1 cellular context compared by ENCODE assay signal in the genomic region with DNA sequence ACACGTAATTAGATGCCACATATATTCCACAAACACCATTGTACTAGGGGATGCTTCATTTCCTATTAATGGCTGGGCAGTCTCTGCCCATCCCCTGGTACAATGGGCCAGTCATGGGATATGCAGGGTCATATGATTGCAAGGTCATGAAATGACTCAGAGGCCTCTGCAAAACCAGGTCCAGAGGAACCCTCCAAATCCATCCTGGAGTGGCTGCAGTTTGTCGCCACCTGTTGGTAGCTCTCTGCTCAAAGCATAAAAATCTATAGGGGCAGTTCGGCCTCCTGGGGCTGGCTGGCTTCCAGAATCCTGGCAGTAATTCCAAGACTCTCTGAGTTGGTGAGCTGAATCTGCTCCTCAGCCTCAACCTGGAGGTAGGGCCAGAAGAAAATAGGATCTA.
TF ChIP-seq lines count a peak whose summit lies in the region.

No MANE protein-coding gene starts in this region.

TF ChIP-seq in HepG2, 621 proteins besides CTCF, POLR2A, EP300 and RAD21 (continued from another document):
- TF ChIP-seq, protein P1, sequence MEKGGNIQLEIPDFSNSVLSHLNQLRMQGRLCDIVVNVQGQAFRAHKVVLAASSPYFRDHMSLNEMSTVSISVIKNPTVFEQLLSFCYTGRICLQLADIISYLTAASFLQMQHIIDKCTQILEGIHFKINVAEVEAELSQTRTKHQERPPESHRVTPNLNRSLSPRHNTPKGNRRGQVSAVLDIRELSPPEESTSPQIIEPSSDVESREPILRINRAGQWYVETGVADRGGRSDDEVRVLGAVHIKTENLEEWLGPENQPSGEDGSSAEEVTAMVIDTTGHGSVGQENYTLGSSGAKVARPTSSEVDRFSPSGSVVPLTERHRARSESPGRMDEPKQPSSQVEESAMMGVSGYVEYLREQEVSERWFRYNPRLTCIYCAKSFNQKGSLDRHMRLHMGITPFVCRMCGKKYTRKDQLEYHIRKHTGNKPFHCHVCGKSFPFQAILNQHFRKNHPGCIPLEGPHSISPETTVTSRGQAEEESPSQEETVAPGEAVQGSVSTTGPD (CRISPR knock-in tag; IDR thresholded peaks at IDR 0.05), result no peak
- TF ChIP-seq KMT2A (CRISPR knock-in tag; IDR thresholded peaks at IDR 0.05) (no peak), TP53 (CRISPR knock-in tag; conservative IDR thresholded peaks at IDR 0.05) (no peak), ZNF17 (CRISPR knock-in tag; IDR thresholded peaks at IDR 0.05) (no peak), REPIN1 (CRISPR knock-in tag; IDR thresholded peaks at IDR 0.05; ENCODE audit: borderline replicate concordance, low read depth) (no peak), NR2F6 (IDR thresholded peaks at IDR 0.05) (no peak), NR2F6 (CRISPR knock-in tag; IDR thresholded peaks at IDR 0.05) (no peak), CCDC6 (CRISPR knock-in tag; IDR thresholded peaks at IDR 0.05) (no peak), ARHGAP35 (CRISPR knock-in tag; IDR thresholded peaks at IDR 0.05; ENCODE audit: borderline replicate concordance) (no peak), SALL1 (CRISPR knock-in tag; IDR thresholded peaks at IDR 0.05) (no peak), ERF (CRISPR knock-in tag; IDR thresholded peaks at IDR 0.05) (no peak), DNMT1 (CRISPR knock-in tag; IDR thresholded peaks at IDR 0.05) (no peak), JUNB (CRISPR knock-in tag; IDR thresholded peaks at IDR 0.05; ENCODE audit: borderline replicate concordance) (no peak), ZNF772 (CRISPR knock-in tag; IDR thresholded peaks at IDR 0.05) (no peak), MAFF (IDR thresholded peaks at IDR 0.05; ENCODE audit: low read depth, low read length) (no peak), ONECUT2 (CRISPR knock-in tag; IDR thresholded peaks at IDR 0.05) (no peak), FOSL2 (CRISPR knock-in tag; IDR thresholded peaks at IDR 0.05) (peak; percentile 62), PAX8 (CRISPR knock-in tag; IDR thresholded peaks at IDR 0.05; ENCODE audit: borderline replicate concordance) (no peak), ARNTL (CRISPR knock-in tag; IDR thresholded peaks at IDR 0.05) (no peak), TRIM24 (CRISPR knock-in tag; IDR thresholded peaks at IDR 0.05) (no peak), ZNF724P (CRISPR knock-in tag; IDR thresholded peaks at IDR 0.05; ENCODE audit: borderline replicate concordance) (no peak), SMC3 (IDR thresholded peaks at IDR 0.05; ENCODE audit: low read length) (peak; percentile 13; the same call in 1 of the 2 replicates), RFX3 (CRISPR knock-in tag; IDR thresholded peaks at IDR 0.05) (no peak), STAG1 (CRISPR knock-in tag; IDR thresholded peaks at IDR 0.05) (peak; percentile 45), ZNF589 (CRISPR knock-in tag; conservative IDR thresholded peaks at IDR 0.05) (no peak), NFKB2 (CRISPR knock-in tag; IDR thresholded peaks at IDR 0.05; ENCODE audit: borderline replicate concordance) (no peak)
- TF ChIP-seq, protein P2, sequence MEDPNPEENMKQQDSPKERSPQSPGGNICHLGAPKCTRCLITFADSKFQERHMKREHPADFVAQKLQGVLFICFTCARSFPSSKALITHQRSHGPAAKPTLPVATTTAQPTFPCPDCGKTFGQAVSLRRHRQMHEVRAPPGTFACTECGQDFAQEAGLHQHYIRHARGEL (CRISPR knock-in tag; IDR thresholded peaks at IDR 0.05), result peak; percentile 97
- TF ChIP-seq, protein P3, sequence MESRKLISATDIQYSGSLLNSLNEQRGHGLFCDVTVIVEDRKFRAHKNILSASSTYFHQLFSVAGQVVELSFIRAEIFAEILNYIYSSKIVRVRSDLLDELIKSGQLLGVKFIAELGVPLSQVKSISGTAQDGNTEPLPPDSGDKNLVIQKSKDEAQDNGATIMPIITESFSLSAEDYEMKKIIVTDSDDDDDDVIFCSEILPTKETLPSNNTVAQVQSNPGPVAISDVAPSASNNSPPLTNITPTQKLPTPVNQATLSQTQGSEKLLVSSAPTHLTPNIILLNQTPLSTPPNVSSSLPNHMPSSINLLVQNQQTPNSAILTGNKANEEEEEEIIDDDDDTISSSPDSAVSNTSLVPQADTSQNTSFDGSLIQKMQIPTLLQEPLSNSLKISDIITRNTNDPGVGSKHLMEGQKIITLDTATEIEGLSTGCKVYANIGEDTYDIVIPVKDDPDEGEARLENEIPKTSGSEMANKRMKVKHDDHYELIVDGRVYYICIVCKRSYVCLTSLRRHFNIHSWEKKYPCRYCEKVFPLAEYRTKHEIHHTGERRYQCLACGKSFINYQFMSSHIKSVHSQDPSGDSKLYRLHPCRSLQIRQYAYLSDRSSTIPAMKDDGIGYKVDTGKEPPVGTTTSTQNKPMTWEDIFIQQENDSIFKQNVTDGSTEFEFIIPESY (CRISPR knock-in tag; IDR thresholded peaks at IDR 0.05), result peak; percentile 83
- TF ChIP-seq, protein P4, sequence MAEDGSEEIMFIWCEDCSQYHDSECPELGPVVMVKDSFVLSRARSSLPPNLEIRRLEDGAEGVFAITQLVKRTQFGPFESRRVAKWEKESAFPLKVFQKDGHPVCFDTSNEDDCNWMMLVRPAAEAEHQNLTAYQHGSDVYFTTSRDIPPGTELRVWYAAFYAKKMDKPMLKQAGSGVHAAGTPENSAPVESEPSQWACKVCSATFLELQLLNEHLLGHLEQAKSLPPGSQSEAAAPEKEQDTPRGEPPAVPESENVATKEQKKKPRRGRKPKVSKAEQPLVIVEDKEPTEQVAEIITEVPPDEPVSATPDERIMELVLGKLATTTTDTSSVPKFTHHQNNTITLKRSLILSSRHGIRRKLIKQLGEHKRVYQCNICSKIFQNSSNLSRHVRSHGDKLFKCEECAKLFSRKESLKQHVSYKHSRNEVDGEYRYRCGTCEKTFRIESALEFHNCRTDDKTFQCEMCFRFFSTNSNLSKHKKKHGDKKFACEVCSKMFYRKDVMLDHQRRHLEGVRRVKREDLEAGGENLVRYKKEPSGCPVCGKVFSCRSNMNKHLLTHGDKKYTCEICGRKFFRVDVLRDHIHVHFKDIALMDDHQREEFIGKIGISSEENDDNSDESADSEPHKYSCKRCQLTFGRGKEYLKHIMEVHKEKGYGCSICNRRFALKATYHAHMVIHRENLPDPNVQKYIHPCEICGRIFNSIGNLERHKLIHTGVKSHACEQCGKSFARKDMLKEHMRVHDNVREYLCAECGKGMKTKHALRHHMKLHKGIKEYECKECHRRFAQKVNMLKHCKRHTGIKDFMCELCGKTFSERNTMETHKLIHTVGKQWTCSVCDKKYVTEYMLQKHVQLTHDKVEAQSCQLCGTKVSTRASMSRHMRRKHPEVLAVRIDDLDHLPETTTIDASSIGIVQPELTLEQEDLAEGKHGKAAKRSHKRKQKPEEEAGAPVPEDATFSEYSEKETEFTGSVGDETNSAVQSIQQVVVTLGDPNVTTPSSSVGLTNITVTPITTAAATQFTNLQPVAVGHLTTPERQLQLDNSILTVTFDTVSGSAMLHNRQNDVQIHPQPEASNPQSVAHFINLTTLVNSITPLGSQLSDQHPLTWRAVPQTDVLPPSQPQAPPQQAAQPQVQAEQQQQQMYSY (CRISPR knock-in tag; IDR thresholded peaks at IDR 0.05), result peak; percentile 56; the same call in 1 of the 2 replicates
- TF ChIP-seq, protein P5, sequence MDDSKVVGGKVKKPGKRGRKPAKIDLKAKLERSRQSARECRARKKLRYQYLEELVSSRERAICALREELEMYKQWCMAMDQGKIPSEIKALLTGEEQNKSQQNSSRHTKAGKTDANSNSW (CRISPR knock-in tag; IDR thresholded peaks at IDR 0.05; ENCODE audit: borderline replicate concordance), result no peak
- TF ChIP-seq, protein P6, sequence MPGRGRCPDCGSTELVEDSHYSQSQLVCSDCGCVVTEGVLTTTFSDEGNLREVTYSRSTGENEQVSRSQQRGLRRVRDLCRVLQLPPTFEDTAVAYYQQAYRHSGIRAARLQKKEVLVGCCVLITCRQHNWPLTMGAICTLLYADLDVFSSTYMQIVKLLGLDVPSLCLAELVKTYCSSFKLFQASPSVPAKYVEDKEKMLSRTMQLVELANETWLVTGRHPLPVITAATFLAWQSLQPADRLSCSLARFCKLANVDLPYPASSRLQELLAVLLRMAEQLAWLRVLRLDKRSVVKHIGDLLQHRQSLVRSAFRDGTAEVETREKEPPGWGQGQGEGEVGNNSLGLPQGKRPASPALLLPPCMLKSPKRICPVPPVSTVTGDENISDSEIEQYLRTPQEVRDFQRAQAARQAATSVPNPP (CRISPR knock-in tag; IDR thresholded peaks at IDR 0.05), result no peak
